ENCODE assay signal across 1 cellular context in genomic region chr7:23347682-23348180, GRCh38.
TF ChIP-seq lines count a peak whose summit lies in the region.

No MANE protein-coding gene starts in this region.

TF ChIP-seq in WTC11, 78 proteins besides CTCF, POLR2A, EP300 and RAD21 (continued from another document):
- no peak for TF ChIP-seq HMGXB4 (CRISPR knock-in tag; IDR thresholded peaks at IDR 0.05)
- no peak for TF ChIP-seq USF1 (CRISPR knock-in tag; IDR thresholded peaks at IDR 0.05)
- TF ChIP-seq ZNF532 (CRISPR knock-in tag; IDR thresholded peaks at IDR 0.05; ENCODE audit: borderline replicate concordance) = no peak
